12 cellular contexts compared by ENCODE assay signal in genomic region chr1:213669964-213670691, GRCh38.
DNase-seq lines count a peak whose midpoint lies in the region; TF ChIP-seq lines count a peak whose summit lies in the region.
"Had no signal": no experiment of that assay in that cellular context is flagged by ENCODE, and none has a peak within 500 bp of the region (broad histone marks: within the 10 kb centered on the region; RNA-seq: fewer than 3 reads in every experiment).

No MANE protein-coding gene starts in this region.

- H2AFZ ChIP-seq in trophoblast cell (ENCODE audit: insufficient read depth, low read length, poor library complexity), result no peak overlapping the region

- no peak for TF ChIP-seq CTCF in GM13976 (IDR thresholded peaks at IDR 0.05; ENCODE audit: borderline replicate concordance, control extremely low read depth, extremely low read depth, insufficient read depth, missing control alignments)

- H2AK5ac ChIP-seq in trophoblast cell (ENCODE audit: low read length), result no peak overlapping the region

- peak; percentile 2 for DNase-seq in activated T-cell treated with anti-CD3 and anti-CD28 coated beads for 1 hour (ENCODE audit: low read depth)
- no peak for DNase-seq in activated T-cell treated with anti-CD3 and anti-CD28 coated beads, Interleukin-2, amount 50 U/mL, for 48 hours
- peak; percentile 87 for DNase-seq in NCI-H2107 (lab: John Stamatoyannopoulos, UW)
- DNase-seq in activated CD4-positive, alpha-beta T cell treated with anti-CD3 and anti-CD28 coated beads, Interleukin-2, amount 50 U/mL, for 4 hours, result peak; percentile 5 to 6
- peak in 1 of 2 donors; percentile 33 for DNase-seq in trophoblast cell
- no peak for DNase-seq in NK-92 (lab: John Stamatoyannopoulos, UW; ENCODE audit: unreplicated experiment)
- no peak for DNase-seq in superior temporal gyrus (ENCODE audit: extremely low spot score)
- no peak for DNase-seq in GM13976 (ENCODE audit: low spot score)
- DNase-seq: DMS79 treated with DMSO at 0.1 percent for 48 hours, spleen had no signal

- H3K9me3 ChIP-seq in trophoblast cell (ENCODE audit: insufficient read depth, low read depth, low read length), result no peaks in the 10 kb centered on the region
- H3K9me3 ChIP-seq: A549, breast epithelium, spleen had no signal

- H3K14ac ChIP-seq in trophoblast cell (ENCODE audit: low read length), result no peak overlapping the region

- H2BK120ac ChIP-seq in trophoblast cell (ENCODE audit: insufficient read depth, low read length, poor library complexity), result no peak overlapping the region

- H3K4me3 ChIP-seq in trophoblast cell (ENCODE audit: low read depth, low read length), result no peak overlapping the region
- H3K4me3 ChIP-seq: A549, breast epithelium, spleen had no signal

- no peaks in the 10 kb centered on the region for H3K79me1 ChIP-seq in trophoblast cell (ENCODE audit: low read length)

- no peaks in the 10 kb centered on the region for H3K27me3 ChIP-seq in trophoblast cell (ENCODE audit: insufficient read depth, low read length)
- H3K27me3 ChIP-seq: breast epithelium, spleen had no signal

- H2BK12ac ChIP-seq in trophoblast cell (ENCODE audit: low read length), result no peak overlapping the region

- no peaks in the 10 kb centered on the region for H3K36me3 ChIP-seq in trophoblast cell (ENCODE audit: control insufficient read depth in 1 of 2, insufficient read depth in 2 of 2, low read length in 2 of 2)
- H3K36me3 ChIP-seq: breast epithelium, spleen had no signal

- no peak overlapping the region for H4K91ac ChIP-seq in trophoblast cell (ENCODE audit: low read depth, low read length)

- H4K8ac ChIP-seq in trophoblast cell (ENCODE audit: low read depth, low read length), result no peak overlapping the region

- peaks cover 0 to 2% of the 10 kb centered on the region in 2 experiments for H3K4me1 ChIP-seq in trophoblast cell (ENCODE audit: control insufficient read depth in 1 of 2, insufficient read depth in 2 of 2, low read length in 2 of 2)
- H3K4me1 ChIP-seq: A549, breast epithelium, spleen had no signal

- no peak overlapping the region for H3K23ac ChIP-seq in trophoblast cell (ENCODE audit: low read length)

- no peak overlapping the region for H3K27ac ChIP-seq in trophoblast cell (ENCODE audit: low read depth, low read length)
- H3K27ac ChIP-seq: A549, breast epithelium, spleen had no signal

- H3K4ac ChIP-seq in trophoblast cell (ENCODE audit: low read depth, low read length), result no peak overlapping the region

- H3K9ac ChIP-seq in trophoblast cell (ENCODE audit: low read length), result peak overlapping the region; percentile 61

- in situ Hi-C loops in GM13976 (cut with MboI; ENCODE audit: low sequenced_read_pairs, unreplicated experiment), result no loop called here

- no peak overlapping the region for H2BK5ac ChIP-seq in trophoblast cell (ENCODE audit: low read depth, low read length, poor library complexity)

- WGBS in trophoblast cell (ENCODE audit: extremely low coverage, insufficient coverage, insufficient read length), result no CpG with 5 or more reads among the region's 2 CpGs

- H4K12ac ChIP-seq in trophoblast cell (ENCODE audit: low read depth, low read length), result no peak overlapping the region

- H3K4me2 ChIP-seq in trophoblast cell (ENCODE audit: low read length), result no peak overlapping the region
- H3K4me2 ChIP-seq: A549 had no signal

- H3K79me2 ChIP-seq in trophoblast cell (ENCODE audit: control insufficient read depth, insufficient read depth, low read length, poor library complexity), result no peaks in the 10 kb centered on the region

- no peak overlapping the region for H3K18ac ChIP-seq in trophoblast cell (ENCODE audit: low read length)

Comparison
In these comparisons a context has a peak if more than half of its experiments do, and no peak if none do; other contexts are left out.
1. DNase-seq: peak in activated T-cell treated with anti-CD3 and anti-CD28 coated beads for 1 hour (single experiment), NCI-H2107 (single experiment) and activated CD4-positive, alpha-beta T cell treated with anti-CD3 and anti-CD28 coated beads, Interleukin-2, amount 50 U/mL, for 4 hours (2 of 2); none in activated T-cell treated with anti-CD3 and anti-CD28 coated beads, Interleukin-2, amount 50 U/mL, for 48 hours (0 of 2), NK-92 (single experiment), superior temporal gyrus (single experiment) and GM13976 (single experiment).